In genomic region chr7:55018361-55019328, GRCh38 we compare ENCODE assay signal across 8 cellular contexts. TPM values are rescaled to one million over a fixed set of nuclear protein-coding genes. Genes with fewer than 3 reads are reported as not detected.
DNase-seq lines count a peak whose midpoint lies in the region; ATAC-seq and TF ChIP-seq lines count a peak whose summit lies in the region.

Gene EGFR, plus strand, starts transcription at chr7:55019017. Its CDS starts 261 bp downstream, at chr7:55019278.

- H3K9ac ChIP-seq in liver (ENCODE audit: low read depth in 1 of 2, low read length in 2 of 2) (peak within 1 kb of the TSS; percentile 36 to 75), subcutaneous abdominal adipose tissue (ENCODE audit: low read length in 5 of 5) (peak within 1 kb of the TSS; percentile 32 to 90 (median 81))

- H3K4me1 ChIP-seq in effector memory CD4-positive, alpha-beta T cell (ENCODE audit: control insufficient read depth, insufficient read depth, low read length, poor library complexity, severe bottlenecking), result no peaks in the 10 kb centered on the region
- H3K4me1 ChIP-seq in liver (ENCODE audit: control insufficient read depth in 4 of 4, insufficient read depth in 4 of 4, low read length in 3 of 4) (peaks cover 0 to 32% (median 13%) of the 10 kb centered on the region in 4 donors), subcutaneous abdominal adipose tissue (ENCODE audit: control insufficient read depth in 5 of 5, insufficient read depth in 5 of 5, low read length in 5 of 5) (peaks cover 2 to 49% (median 36%) of the 10 kb centered on the region in 5 donors)

- peak; percentile 63 for DNase-seq in DMS 273 (lab: John Stamatoyannopoulos, UW; ENCODE audit: unreplicated experiment)
- no peak for DNase-seq in DMS 273 treated with DMSO at 0.1 percent for 48 hours (lab: John Stamatoyannopoulos, UW)
- peak; percentile 77 for DNase-seq in NCI-H748 (lab: John Stamatoyannopoulos, UW; ENCODE audit: unreplicated experiment)
- DNase-seq in effector memory CD4-positive, alpha-beta T cell, result no peak
- DNase-seq in NCI-H2107 treated with DMSO at 0.1 percent for 48 hours (lab: John Stamatoyannopoulos, UW; ENCODE audit: unreplicated experiment), result no peak

- H3K27me3 ChIP-seq in effector memory CD4-positive, alpha-beta T cell (replicated peaks; ENCODE audit: control insufficient read depth, insufficient read depth, low read length, poor library complexity, severe bottlenecking), result peaks cover 9% of the 10 kb centered on the region
- H3K27me3 ChIP-seq in liver (ENCODE audit: control insufficient read depth in 4 of 4, insufficient read depth in 4 of 4, low read length in 3 of 4) (no peaks in the 10 kb centered on the region), subcutaneous abdominal adipose tissue (ENCODE audit: control insufficient read depth in 5 of 5, insufficient read depth in 4 of 5, low read length in 5 of 5) (peaks cover 0 to 4% (median 0%) of the 10 kb centered on the region in 5 donors)

- ATAC-seq in GM19035 (IDR thresholded peaks at IDR 0.05; ENCODE audit: unreplicated experiment), result no peak

- no peak within 1 kb of the TSS for H3K27ac ChIP-seq in effector memory CD4-positive, alpha-beta T cell (ENCODE audit: insufficient read depth, low read length, poor library complexity, severe bottlenecking)
- H3K27ac ChIP-seq in liver (ENCODE audit: low read depth in 1 of 2, low read length in 2 of 2) (peak within 1 kb of the TSS; percentile 93 to 97), subcutaneous abdominal adipose tissue (ENCODE audit: low read depth, low read length) (peak within 1 kb of the TSS; percentile 81)

- H3K9me3 ChIP-seq in effector memory CD4-positive, alpha-beta T cell (ENCODE audit: control insufficient read depth, low read length), result no peaks in the 10 kb centered on the region
- H3K9me3 ChIP-seq in liver (ENCODE audit: control insufficient read depth in 4 of 4, low read length in 3 of 4) (no peaks in the 10 kb centered on the region), subcutaneous abdominal adipose tissue (ENCODE audit: control insufficient read depth in 5 of 5, low read length in 5 of 5) (no peaks in the 10 kb centered on the region)

- H3K4me3 ChIP-seq in effector memory CD4-positive, alpha-beta T cell (ENCODE audit: insufficient read depth, low read depth, low read length, poor library complexity, severe bottlenecking), result peak within 1 kb of the TSS; percentile 22
- H3K4me3 ChIP-seq in liver (ENCODE audit: low read depth in 1 of 3, low read length in 3 of 3) (peak within 1 kb of the TSS; percentile 60 to 90 (median 81)), subcutaneous abdominal adipose tissue (ENCODE audit: low read depth in 1 of 5, low read length in 5 of 5) (peak within 1 kb of the TSS; percentile 55 to 87 (median 75))

- TF ChIP-seq CTCF in liver (IDR thresholded peaks at IDR 0.05; ENCODE audit: low read depth, low read length, missing input control), result no peak

- TF ChIP-seq RAD21 in liver (IDR thresholded peaks at IDR 0.05), result peak; percentile 54 to 62

- 3% methylated on average over 98 of the region's 98 CpGs for WGBS in liver

- no peaks in the 10 kb centered on the region for H3K36me3 ChIP-seq in effector memory CD4-positive, alpha-beta T cell (ENCODE audit: control insufficient read depth, insufficient read depth, low read length)
- no peaks in the 10 kb centered on the region for H3K36me3 ChIP-seq in liver (ENCODE audit: control insufficient read depth in 4 of 4, insufficient read depth in 3 of 4, low read depth in 1 of 4, low read length in 3 of 4)
- H3K36me3 ChIP-seq in subcutaneous abdominal adipose tissue (ENCODE audit: control insufficient read depth in 5 of 5, insufficient read depth in 5 of 5, low read length in 5 of 5), result no peaks in the 10 kb centered on the region

TF ChIP-seq in liver, 16 proteins besides CTCF, POLR2A, EP300 and RAD21:
- TF ChIP-seq GABPA (IDR thresholded peaks at IDR 0.05 in 1 of 2, conservative IDR thresholded peaks at IDR 0.05 in 1 of 2), result no peak
- peak; percentile 25 for TF ChIP-seq MAX (IDR thresholded peaks at IDR 0.05)
- no peak for TF ChIP-seq NR2F2 (IDR thresholded peaks at IDR 0.05)
- no peak for TF ChIP-seq FOXA2 (IDR thresholded peaks at IDR 0.05)
- TF ChIP-seq ZBTB33 (IDR thresholded peaks at IDR 0.05), result peak; percentile 35
- peak; percentile 80 for TF ChIP-seq SP1 (IDR thresholded peaks at IDR 0.05)
- no peak for TF ChIP-seq ATF3 (IDR thresholded peaks at IDR 0.05)
- TF ChIP-seq FOXA1 (IDR thresholded peaks at IDR 0.05), result no peak
- TF ChIP-seq TAF1 (conservative IDR thresholded peaks at IDR 0.05), result peak; percentile 49
- TF ChIP-seq REST (IDR thresholded peaks at IDR 0.05), result peak; percentile 89
- TF ChIP-seq HNF4A (conservative IDR thresholded peaks at IDR 0.05), result peak; percentile 82 to 90
- TF ChIP-seq EGR1 (IDR thresholded peaks at IDR 0.05; ENCODE audit: low read depth in 2 of 2), result peak in 1 of 2 donors; percentile 37
- peak; percentile 48 to 58 for TF ChIP-seq RXRA (IDR thresholded peaks at IDR 0.05)
- peak; percentile 29 for TF ChIP-seq YY1 (IDR thresholded peaks at IDR 0.05)
- peak in 1 of 2 donors; percentile 36 for TF ChIP-seq JUND (IDR thresholded peaks at IDR 0.05)
- peak; percentile 61 for TF ChIP-seq HNF4G (IDR thresholded peaks at IDR 0.05)

RNA-seq across cellular contexts. Expression of gene EGFR, which starts in this region (rescaled TPM):
- 10 to 100 TPM; 31.8 to 37.0 TPM for total RNA-seq in liver
- 10 to 100 TPM; 22.6 to 23.6 TPM for polyA plus RNA-seq in liver

Comparison
In these comparisons a context has a peak if more than half of its experiments do, and no peak if none do; other contexts are left out.
1. DNase-seq: peak in DMS 273 (single experiment) and NCI-H748 (single experiment); none in DMS 273 treated with DMSO at 0.1 percent for 48 hours (single experiment), effector memory CD4-positive, alpha-beta T cell (0 of 3) and NCI-H2107 treated with DMSO at 0.1 percent for 48 hours (single experiment).
2. H3K4me3 ChIP-seq: peak in every context shown above with its lines; median percentile 81 in liver; 75 in subcutaneous abdominal adipose tissue; 22 in effector memory CD4-positive, alpha-beta T cell.